Comparison of ENCODE assay signal across 2 cellular contexts in genomic region chr19:10269333-10270179, GRCh38.
TF ChIP-seq lines count a peak whose summit lies in the region.

No MANE protein-coding gene starts in this region.

TF ChIP-seq in IMR-90, 13 proteins besides CTCF, POLR2A, EP300 and RAD21:
- TF ChIP-seq BHLHE40 (IDR thresholded peaks at IDR 0.05; ENCODE audit: low read depth, low read length), result no peak
- TF ChIP-seq NFE2L2 (IDR thresholded peaks at IDR 0.05; ENCODE audit: low read depth, low read length), result no peak
- TF ChIP-seq RFX5 (IDR thresholded peaks at IDR 0.05; ENCODE audit: low read depth, low read length), result no peak
- peak; percentile 84 for TF ChIP-seq SMC3 (IDR thresholded peaks at IDR 0.05; ENCODE audit: low read depth, low read length)
- no peak for TF ChIP-seq CHD1 (IDR thresholded peaks at IDR 0.05; ENCODE audit: low read depth, low read length)
- no peak for TF ChIP-seq MXI1 (IDR thresholded peaks at IDR 0.05; ENCODE audit: borderline replicate concordance, low read depth, low read length)
- TF ChIP-seq MAFK (IDR thresholded peaks at IDR 0.05; ENCODE audit: low read depth, low read length), result no peak
- TF ChIP-seq ELK1 (IDR thresholded peaks at IDR 0.05; ENCODE audit: borderline replicate concordance, low read depth, low read length), result no peak

TF ChIP-seq in neural cell, 6 proteins besides CTCF, POLR2A, EP300 and RAD21:
- no peak for TF ChIP-seq REST (IDR thresholded peaks at IDR 0.05; ENCODE audit: borderline replicate concordance)
- peak; percentile 89 for TF ChIP-seq SMC3 (conservative IDR thresholded peaks at IDR 0.05; ENCODE audit: poor library complexity)
- peak; percentile 32 for TF ChIP-seq MXI1 (conservative IDR thresholded peaks at IDR 0.05; ENCODE audit: poor library complexity, severe bottlenecking)
